1 cellular context compared by ENCODE assay signal in genomic region chr1:246681822-246682221, GRCh38.
TF ChIP-seq lines count a peak whose summit lies in the region.

No MANE protein-coding gene starts in this region.

TF ChIP-seq in K562, 482 proteins besides CTCF, POLR2A, EP300 and RAD21 (continued from another document):
- no peak for TF ChIP-seq TFAP4 (CRISPR knock-in tag; IDR thresholded peaks at IDR 0.05; ENCODE audit: borderline replicate concordance)
